In genomic region chr10:32149257-32149955, GRCh38 we compare ENCODE assay signal across 8 cellular contexts.
DNase-seq lines count a peak whose midpoint lies in the region; ATAC-seq, FAIRE-seq and TF ChIP-seq lines count a peak whose summit lies in the region.

No MANE protein-coding gene starts in this region.

- H3K27me3 Mint-ChIP-seq in stimulated activated naive B cell treated with anti-CD40 and anti-IgM and Interleukin-4, amounts not matched to agents 10 μg/mL and 1 μg/mL and 100 μg/mL, for 72 hours, result no peaks in the 10 kb centered on the region

- BruUV-seq in K562 (replicated peaks; lab: Mats Ljungman, UMichigan), result no TSS peak

- POLR2A ChIA-PET in K562 (lab: Yijun Ruan, JAX), result interaction anchor here (0.6 to 1.0 kb wide), 3 partner anchors 9 to 34 kb away, joined by 3 to 5 read pairs (median 3); no protein-coding TSS in a partner anchor

- no peak overlapping the region for H3K27ac Mint-ChIP-seq in stimulated activated naive B cell treated with anti-CD40 and anti-IgM and Interleukin-4, amounts not matched to agents 10 μg/mL and 1 μg/mL and 100 μg/mL, for 72 hours

- TF ChIP-seq EP300 in K562 (IDR thresholded peaks at IDR 0.05; ENCODE audit: low read length), result no peak

- no peak for TF ChIP-seq POLR2A in K562 (conservative IDR thresholded peaks at IDR 0.05)

- no peaks in the 10 kb centered on the region for H3K4me1 Mint-ChIP-seq in stimulated activated naive B cell treated with anti-CD40 and anti-IgM and Interleukin-4, amounts not matched to agents 10 μg/mL and 1 μg/mL and 100 μg/mL, for 72 hours

- H3K4me2 ChIP-seq in K562 (ENCODE audit: insufficient read depth, low read length), result peak overlapping the region; percentile 53; the same call in 1 of the 2 replicates

- H3K9me3 ChIP-seq in K562 (replicated peaks; ENCODE audit: control insufficient read depth, insufficient read depth, low read depth, low read length) (no peaks in the 10 kb centered on the region), muscle layer of colon (ENCODE audit: low read length) (no peaks in the 10 kb centered on the region)

- no peak for TF ChIP-seq CTCF in GM12865 (IDR thresholded peaks at IDR 0.05; ENCODE audit: insufficient read depth, low read depth, low read length, missing control alignments)
- TF ChIP-seq CTCF in K562 (IDR thresholded peaks at IDR 0.05 in 2 of 3, conservative IDR thresholded peaks at IDR 0.05 in 1 of 3; ENCODE audit: insufficient read depth in 2 of 3, low read depth in 1 of 3, low read length in 3 of 3), result no peak

- H3K27ac ChIP-seq in K562 (ENCODE audit: extremely low read depth, low read depth, low read length) (peak overlapping the region; percentile 27; the same call in 2 of the 3 replicates), muscle layer of colon (ENCODE audit: low read depth, low read length) (peak overlapping the region; percentile 56)

- TF ChIP-seq RAD21 in K562 (CRISPR knock-in tag; conservative IDR thresholded peaks at IDR 0.05 in 1 of 2, IDR thresholded peaks at IDR 0.05 in 1 of 2), result no peak

- H3K9ac ChIP-seq in K562 (ENCODE audit: insufficient read depth in 1 of 2, low read depth in 2 of 2, low read length in 2 of 2) (no peak overlapping the region), muscle layer of colon (ENCODE audit: low read length) (no peak overlapping the region)

- H3K4me3 ChIP-seq in GM12865 (ENCODE audit: low read depth, low read length) (no peak overlapping the region), K562 (no peak overlapping the region), muscle layer of colon (ENCODE audit: low read depth in 1 of 2, low read length in 2 of 2) (no peak overlapping the region)

- intact Hi-C loops in K562 (cut with micrococcal nuclease), result loop anchor here (10.0 kb wide), 1 partner anchor 95 kb away; the partner anchor contains the start of gene KIF5B

- FAIRE-seq in K562 (lab: Jason Lieb, UNC), result no peak

- H2AFZ ChIP-seq in K562 (ENCODE audit: low read depth, low read length), result peak overlapping the region; percentile 38; the same call in 1 of the 2 replicates

- H3K27me3 ChIP-seq in K562 (ENCODE audit: control insufficient read depth in 2 of 2, insufficient read depth in 2 of 2, low read length in 2 of 2), result no peaks in the 10 kb centered on the region; a peak in 2 of 5 replicates
- H3K27me3 ChIP-seq in muscle layer of colon (ENCODE audit: control insufficient read depth in 1 of 2, insufficient read depth in 2 of 2, low read length in 2 of 2), result no peaks in the 10 kb centered on the region

- no peak overlapping the region for H3K4me3 Mint-ChIP-seq in stimulated activated naive B cell treated with anti-CD40 and anti-IgM and Interleukin-4, amounts not matched to agents 10 μg/mL and 1 μg/mL and 100 μg/mL, for 72 hours

- peaks cover 4 to 15% of the 10 kb centered on the region in 2 experiments for H3K4me1 ChIP-seq in K562 (replicated peaks in 1 of 2; ENCODE audit: control insufficient read depth in 2 of 2, insufficient read depth in 2 of 2, low read length in 2 of 2)
- peaks cover 8% of the 10 kb centered on the region for H3K4me1 ChIP-seq in muscle layer of colon (ENCODE audit: insufficient read depth, low read length)

- ATAC-seq in GM21515 (IDR thresholded peaks at IDR 0.05; ENCODE audit: unreplicated experiment) (peak; percentile 88), HG03575 (IDR thresholded peaks at IDR 0.05; ENCODE audit: extremely low read depth, insufficient number of reproducible peaks, low FRiP score, unreplicated experiment) (peak; percentile 73), K562 (peak; percentile 67)
- no peak for ATAC-seq in stimulated activated naive B cell treated with anti-CD40 and anti-IgM and Interleukin-4, amounts not matched to agents 10 μg/mL and 1 μg/mL and 100 μg/mL, for 72 hours (replicated peaks)

- WGBS in K562 (ENCODE audit: insufficient coverage, low coverage, missing lambda C conversion rate), result 6% methylated on average over 8 of the region's 8 CpGs

- DNase-seq in GM12865 (ENCODE audit: low read depth) (peak; percentile 86), K562 (ENCODE audit: extremely low read depth in 1 of 4, low spot score in 3 of 4) (peak in 2 of 4 experiments; percentile 36 to 48), NCI-H1930 (lab: John Stamatoyannopoulos, UW) (no peak), NCI-H345 treated with DMSO at 0.1 percent for 48 hours (lab: John Stamatoyannopoulos, UW; ENCODE audit: unreplicated experiment) (no peak)
- no peak for DNase-seq in stimulated activated naive B cell treated with anti-CD40 and anti-IgM and Interleukin-4, amounts not matched to agents 10 μg/mL and 1 μg/mL and 100 μg/mL, for 72 hours

- H3K36me3 Mint-ChIP-seq in stimulated activated naive B cell treated with anti-CD40 and anti-IgM and Interleukin-4, amounts not matched to agents 10 μg/mL and 1 μg/mL and 100 μg/mL, for 72 hours, result no peaks in the 10 kb centered on the region

- H3K79me2 ChIP-seq in K562 (ENCODE audit: control insufficient read depth, insufficient read depth, low read length), result no peaks in the 10 kb centered on the region

- H3K9me1 ChIP-seq in K562 (ENCODE audit: control insufficient read depth, insufficient read depth, low read length), result no peaks in the 10 kb centered on the region

- CTCF ChIA-PET in K562 (lab: Yijun Ruan, JAX; ENCODE audit: low intra/inter-chr PET ratio), result interaction anchor here (0.5 kb wide), 1 partner anchor 57 kb away, joined by 5 read pairs; no protein-coding TSS in a partner anchor

- in situ Hi-C loops in K562 (cut with MboI), result no loop called here

- H3K9me3 Mint-ChIP-seq in stimulated activated naive B cell treated with anti-CD40 and anti-IgM and Interleukin-4, amounts not matched to agents 10 μg/mL and 1 μg/mL and 100 μg/mL, for 72 hours, result peaks cover 5 to 9% of the 10 kb centered on the region in 2 donors

- H4K20me1 ChIP-seq in K562 (replicated peaks; ENCODE audit: control insufficient read depth, insufficient read depth, low read length), result no peaks in the 10 kb centered on the region

- no peaks in the 10 kb centered on the region for H3K36me3 ChIP-seq in K562 (ENCODE audit: control insufficient read depth, insufficient read depth, low read length)
- no peaks in the 10 kb centered on the region for H3K36me3 ChIP-seq in muscle layer of colon (ENCODE audit: insufficient read depth, low read length)

TF ChIP-seq in K562, 482 proteins besides CTCF, POLR2A, EP300 and RAD21 (continues in another document):
- TF ChIP-seq RFX7 (CRISPR knock-in tag; IDR thresholded peaks at IDR 0.05) (no peak), JUND (IDR thresholded peaks at IDR 0.05; ENCODE audit: borderline replicate concordance, low read depth, low read length) (no peak), JUND (tag; IDR thresholded peaks at IDR 0.05; ENCODE audit: borderline replicate concordance, low read depth, low read length) (peak; percentile 61; the same call in 1 of the 3 replicates), LARP7 (IDR thresholded peaks at IDR 0.05) (no peak), POLR3A (IDR thresholded peaks at IDR 0.05; ENCODE audit: borderline replicate concordance, extremely low read depth, insufficient read depth, insufficient read length) (no peak), UBTF (IDR thresholded peaks at IDR 0.05; ENCODE audit: borderline replicate concordance in 1 of 2, low read depth in 2 of 2, low read length in 2 of 2) (no peak), CEBPG (CRISPR knock-in tag; IDR thresholded peaks at IDR 0.05) (no peak), CEBPG (tag; conservative IDR thresholded peaks at IDR 0.05 in 1 of 2, IDR thresholded peaks at IDR 0.05 in 1 of 2) (peak; percentile 45 to 74; a peak in 3 of 4 replicates), ZFP36 (IDR thresholded peaks at IDR 0.05; ENCODE audit: low read depth, low read length, partially characterized antibody) (no peak), RHOXF2B (CRISPR knock-in tag; conservative IDR thresholded peaks at IDR 0.05) (no peak), ATF1 (CRISPR knock-in tag; IDR thresholded peaks at IDR 0.05) (no peak), ATF1 (tag; IDR thresholded peaks at IDR 0.05) (peak; percentile 84), MCM7 (IDR thresholded peaks at IDR 0.05) (no peak), TCFL5 (CRISPR knock-in tag; conservative IDR thresholded peaks at IDR 0.05) (no peak), ELK3 (CRISPR knock-in tag; IDR thresholded peaks at IDR 0.05) (no peak), DNMT1 (IDR thresholded peaks at IDR 0.05) (no peak)

Comparison
In these comparisons a context has a peak if more than half of its experiments do, and no peak if none do; other contexts are left out.
1. ATAC-seq: peak in GM21515 (single experiment), HG03575 (single experiment) and K562 (single experiment); none in stimulated activated naive B cell treated with anti-CD40 and anti-IgM and Interleukin-4, amounts not matched to agents 10 μg/mL and 1 μg/mL and 100 μg/mL, for 72 hours (0 of 2).